Comparison of ENCODE assay signal across 9 cellular contexts in the genomic region with DNA sequence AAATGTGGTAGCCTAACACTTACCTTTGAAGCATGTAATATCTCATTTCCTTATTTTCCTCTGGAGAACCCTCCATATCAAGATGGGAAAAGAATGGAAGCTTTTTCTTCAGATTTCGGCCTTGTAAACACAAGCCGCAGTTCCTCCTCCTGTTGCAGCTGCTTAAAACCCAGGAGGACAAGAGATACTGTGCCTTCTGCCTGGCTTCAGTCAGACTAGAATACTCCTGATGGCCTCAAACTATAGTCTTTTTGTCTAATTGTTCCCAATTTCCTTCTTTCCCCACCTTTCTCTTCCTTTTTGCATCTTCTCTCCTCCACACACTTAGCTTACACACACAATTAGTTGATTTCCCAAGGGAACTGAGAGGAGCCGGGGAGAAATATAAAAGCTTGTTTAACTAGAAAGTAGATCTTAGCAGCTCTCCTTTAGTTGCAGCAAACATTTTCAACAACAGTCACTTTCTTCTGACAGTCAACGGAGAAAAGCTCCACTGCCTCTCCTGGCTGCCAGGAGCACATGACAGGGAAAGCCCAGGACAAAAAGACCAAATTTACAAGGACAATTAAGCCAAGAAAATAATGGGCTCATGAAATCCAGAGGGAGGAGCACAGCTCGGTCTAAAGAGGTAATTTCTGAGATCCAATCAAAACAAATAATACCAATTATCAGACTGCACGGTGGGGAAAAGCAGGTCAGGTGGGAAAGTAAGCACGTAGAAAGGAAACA.
DNase-seq lines count a peak whose midpoint lies in the region; ATAC-seq, FAIRE-seq and TF ChIP-seq lines count a peak whose summit lies in the region.
"Had no signal": no experiment of that assay in that cellular context is flagged by ENCODE, and none has a peak within 500 bp of the region (broad histone marks: within the 10 kb centered on the region; RNA-seq: fewer than 3 reads in every experiment).

No MANE protein-coding gene starts in this region.

- H4K20me1 ChIP-seq in keratinocyte (ENCODE audit: control insufficient read depth, extremely low read depth, insufficient read depth, low read length): no peaks in the 10 kb centered on the region

- H3K4me2 ChIP-seq in keratinocyte (ENCODE audit: control insufficient read depth, extremely low read depth, insufficient read depth, low read depth, low read length): peak overlapping the region; percentile 65

- H3K9me3 Mint-ChIP-seq in activated T-helper 17 cell treated with anti-CD3 and anti-CD28 coated beads, Interleukin-2, amount 50 U/mL, for 72 hours: no peaks in the 10 kb centered on the region
- H3K9me3 Mint-ChIP-seq: memory B cell had no signal

- H3K36me3 ChIP-seq in bronchial epithelial cell (ENCODE audit: control insufficient read depth, insufficient read depth, low read length): peaks cover 1% of the 10 kb centered on the region
- H3K36me3 ChIP-seq in keratinocyte (ENCODE audit: control insufficient read depth in 2 of 2, extremely low read depth in 1 of 2, insufficient read depth in 2 of 2, low read length in 2 of 2): no peaks in the 10 kb centered on the region
- no peaks in the 10 kb centered on the region for H3K36me3 ChIP-seq in thoracic aorta

- H3K79me2 ChIP-seq in keratinocyte (ENCODE audit: control insufficient read depth, insufficient read depth, low read length): peaks cover 46% of the 10 kb centered on the region

- H3K9me1 ChIP-seq in keratinocyte (ENCODE audit: control insufficient read depth, extremely low read depth, insufficient read depth, low read length): no peaks in the 10 kb centered on the region

- H3K36me3 Mint-ChIP-seq in activated T-helper 17 cell treated with anti-CD3 and anti-CD28 coated beads, Interleukin-2, amount 50 U/mL, for 72 hours (ENCODE audit: low read depth): peaks cover 10% of the 10 kb centered on the region

- H3K27ac Mint-ChIP-seq in activated T-helper 17 cell treated with anti-CD3 and anti-CD28 coated beads, Interleukin-2, amount 50 U/mL, for 72 hours: no peak overlapping the region
- H3K27ac Mint-ChIP-seq: memory B cell had no signal

- no peaks in the 10 kb centered on the region for H3K4me1 Mint-ChIP-seq in activated T-helper 17 cell treated with anti-CD3 and anti-CD28 coated beads, Interleukin-2, amount 50 U/mL, for 72 hours
- H3K4me1 Mint-ChIP-seq: memory B cell had no signal

- no peak for FAIRE-seq in bronchial epithelial cell (lab: Jason Lieb, UNC)
- FAIRE-seq in keratinocyte (lab: Jason Lieb, UNC): no peak

- H2AFZ ChIP-seq in keratinocyte (ENCODE audit: control insufficient read depth, low read length): no peak overlapping the region

- dilution Hi-C loops in keratinocyte (cut with MboI; ENCODE audit: extremely low pct_ligation_motif_present, low sequenced_read_pairs): no loop called here

- H3K9me3 ChIP-seq in keratinocyte (ENCODE audit: control insufficient read depth, low read depth, low read length): no peaks in the 10 kb centered on the region
- H3K9me3 ChIP-seq in thoracic aorta: no peaks in the 10 kb centered on the region

- no peak overlapping the region for H3K4me3 Mint-ChIP-seq in activated T-helper 17 cell treated with anti-CD3 and anti-CD28 coated beads, Interleukin-2, amount 50 U/mL, for 72 hours
- H3K4me3 Mint-ChIP-seq: memory B cell had no signal

- H3K9ac ChIP-seq in keratinocyte (ENCODE audit: control insufficient read depth, extremely low read depth, insufficient read depth, low read length): peak overlapping the region; percentile 17

- H3K27me3 ChIP-seq in bronchial epithelial cell (ENCODE audit: control insufficient read depth, insufficient read depth, low read length) (no peaks in the 10 kb centered on the region), keratinocyte (ENCODE audit: control insufficient read depth, extremely low read depth, insufficient read depth, low read length) (no peaks in the 10 kb centered on the region), thoracic aorta (replicated peaks; ENCODE audit: insufficient read depth) (no peaks in the 10 kb centered on the region)

- TF ChIP-seq CTCF in bronchial epithelial cell (IDR thresholded peaks at IDR 0.05; ENCODE audit: insufficient read depth, low read length, severe bottlenecking) (no peak), keratinocyte (optimal IDR thresholded peaks at IDR 0.05 in 1 of 3, IDR thresholded peaks at IDR 0.05 in 1 of 3, conservative IDR thresholded peaks at IDR 0.05 in 1 of 3; ENCODE audit: extremely low read depth in 1 of 3, insufficient read depth in 2 of 3, low read length in 3 of 3) (no peak), thoracic aorta (IDR thresholded peaks at IDR 0.05) (no peak)

- no peaks in the 10 kb centered on the region for H3K27me3 Mint-ChIP-seq in activated T-helper 17 cell treated with anti-CD3 and anti-CD28 coated beads, Interleukin-2, amount 50 U/mL, for 72 hours
- H3K27me3 Mint-ChIP-seq: memory B cell had no signal

- peak; percentile 23 for DNase-seq in NCI-H2227 (lab: John Stamatoyannopoulos, UW; ENCODE audit: unreplicated experiment)
- no peak for DNase-seq in NCI-H2227 treated with DMSO at 0.1 percent for 48 hours (lab: John Stamatoyannopoulos, UW)
- DNase-seq in bronchial epithelial cell (ENCODE audit: low read depth): peak; percentile 20
- no peak for DNase-seq in keratinocyte (ENCODE audit: low read depth, low spot score)
- DNase-seq in thoracic aorta (ENCODE audit: low spot score): no peak

- H3K27ac ChIP-seq in keratinocyte (ENCODE audit: control insufficient read depth, insufficient read depth, low read length) (peak overlapping the region; percentile 24), thoracic aorta (peak overlapping the region; percentile 1 to 38)

- H3K4me3 ChIP-seq in bronchial epithelial cell (ENCODE audit: low read depth, low read length) (no peak overlapping the region), keratinocyte (ENCODE audit: control insufficient read depth in 2 of 3, extremely low read depth in 1 of 3, insufficient read depth in 2 of 3, low read depth in 1 of 3, low read length in 3 of 3) (no peak overlapping the region), thoracic aorta (peak overlapping the region; percentile 47)

- ATAC-seq in thoracic aorta (ENCODE audit: insufficient number of reproducible peaks, low FRiP score, low read depth) (no peak), HG02840 (IDR thresholded peaks at IDR 0.05; ENCODE audit: low FRiP score, unreplicated experiment) (no peak), HG02852 (IDR thresholded peaks at IDR 0.05; ENCODE audit: unreplicated experiment) (no peak)
- ATAC-seq in activated T-helper 17 cell treated with anti-CD3 and anti-CD28 coated beads, Interleukin-2, amount 50 U/mL, for 72 hours (replicated peaks): no peak

- H3K4me1 ChIP-seq in keratinocyte (ENCODE audit: control insufficient read depth, extremely low read depth, insufficient read depth, low read length) (peaks cover 35% of the 10 kb centered on the region), thoracic aorta (ENCODE audit: control insufficient read depth in 1 of 2, low read depth in 2 of 2) (peaks cover 4 to 19% of the 10 kb centered on the region in 2 donors)

Comparison
In these comparisons a context has a peak if more than half of its experiments do, and no peak if none do; other contexts are left out.
1. DNase-seq: peak in NCI-H2227 (single experiment) and bronchial epithelial cell (single experiment); none in NCI-H2227 treated with DMSO at 0.1 percent for 48 hours (single experiment), keratinocyte (single experiment) and thoracic aorta (single experiment).